ENCODE assay signal across 1 cellular context in the genomic region with DNA sequence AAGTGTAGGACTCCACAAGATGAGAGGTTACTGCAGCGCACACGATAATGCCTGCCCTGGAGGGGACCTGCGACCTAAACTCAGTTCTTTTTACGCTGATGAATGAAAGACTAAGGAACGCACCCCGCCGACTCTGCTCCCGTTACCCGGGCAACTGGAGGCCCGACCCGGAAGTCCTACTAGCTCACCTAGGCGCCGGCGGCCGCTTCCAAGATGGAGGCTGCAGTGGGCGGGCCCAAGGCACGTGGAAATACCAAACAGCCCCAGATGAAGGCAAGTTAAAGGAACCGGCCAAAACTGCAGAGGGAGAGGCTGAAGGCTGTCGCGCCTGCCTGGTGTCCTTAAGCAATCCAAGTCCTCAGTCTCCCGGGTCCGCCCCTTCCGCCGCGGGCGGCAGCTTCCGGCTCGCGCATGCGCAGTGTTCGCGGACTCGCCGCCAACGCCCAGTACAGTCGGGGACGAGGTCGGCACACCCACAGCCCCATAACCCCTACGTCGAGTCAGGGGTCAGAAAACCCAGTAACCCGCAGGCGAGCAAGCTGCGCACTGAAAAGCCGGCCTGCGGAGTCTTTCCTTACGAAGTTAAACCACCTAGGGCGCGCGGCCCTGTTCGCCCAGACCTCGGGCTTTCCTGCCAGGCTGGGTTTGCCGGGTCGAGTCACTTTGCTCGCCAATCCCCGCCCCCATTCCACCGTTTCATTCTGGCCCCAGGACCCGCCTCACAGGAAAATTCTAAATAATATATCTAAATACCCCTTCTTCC.
TF ChIP-seq lines count a peak whose summit lies in the region.

A gene with protein sequence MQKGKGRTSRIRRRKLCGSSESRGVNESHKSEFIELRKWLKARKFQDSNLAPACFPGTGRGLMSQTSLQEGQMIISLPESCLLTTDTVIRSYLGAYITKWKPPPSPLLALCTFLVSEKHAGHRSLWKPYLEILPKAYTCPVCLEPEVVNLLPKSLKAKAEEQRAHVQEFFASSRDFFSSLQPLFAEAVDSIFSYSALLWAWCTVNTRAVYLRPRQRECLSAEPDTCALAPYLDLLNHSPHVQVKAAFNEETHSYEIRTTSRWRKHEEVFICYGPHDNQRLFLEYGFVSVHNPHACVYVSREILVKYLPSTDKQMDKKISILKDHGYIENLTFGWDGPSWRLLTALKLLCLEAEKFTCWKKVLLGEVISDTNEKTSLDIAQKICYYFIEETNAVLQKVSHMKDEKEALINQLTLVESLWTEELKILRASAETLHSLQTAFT (minus strand): TSS at position 368 of the 763 bp plus-strand sequence. CDS start 1,638 bp downstream, outside the sequence.

TF ChIP-seq in H1, 55 proteins besides CTCF, POLR2A, EP300 and RAD21 (continues in another document):
- no peak for TF ChIP-seq POU5F1 (IDR thresholded peaks at IDR 0.05; ENCODE audit: low read depth, low read length)
- no peak for TF ChIP-seq SRF (IDR thresholded peaks at IDR 0.05; ENCODE audit: low read depth, low read length)
- TF ChIP-seq SP1 (IDR thresholded peaks at IDR 0.05; ENCODE audit: low read depth, low read length): peak; percentile 69
- no peak for TF ChIP-seq RXRA (IDR thresholded peaks at IDR 0.05; ENCODE audit: insufficient read depth, low read depth, low read length)
- TF ChIP-seq SAP30 (IDR thresholded peaks at IDR 0.05; ENCODE audit: insufficient read depth, insufficient replicate concordance, low read length): peak; percentile 96
- no peak for TF ChIP-seq ZNF274 (IDR thresholded peaks at IDR 0.05; ENCODE audit: borderline replicate concordance, extremely low read depth, low read length)
- TF ChIP-seq CHD1 (IDR thresholded peaks at IDR 0.05; ENCODE audit: low read depth, low read length): no peak
- peak; percentile 82 for TF ChIP-seq POLR2AphosphoS5 (IDR thresholded peaks at IDR 0.05; ENCODE audit: low read depth, low read length)
- TF ChIP-seq, protein P1, sequence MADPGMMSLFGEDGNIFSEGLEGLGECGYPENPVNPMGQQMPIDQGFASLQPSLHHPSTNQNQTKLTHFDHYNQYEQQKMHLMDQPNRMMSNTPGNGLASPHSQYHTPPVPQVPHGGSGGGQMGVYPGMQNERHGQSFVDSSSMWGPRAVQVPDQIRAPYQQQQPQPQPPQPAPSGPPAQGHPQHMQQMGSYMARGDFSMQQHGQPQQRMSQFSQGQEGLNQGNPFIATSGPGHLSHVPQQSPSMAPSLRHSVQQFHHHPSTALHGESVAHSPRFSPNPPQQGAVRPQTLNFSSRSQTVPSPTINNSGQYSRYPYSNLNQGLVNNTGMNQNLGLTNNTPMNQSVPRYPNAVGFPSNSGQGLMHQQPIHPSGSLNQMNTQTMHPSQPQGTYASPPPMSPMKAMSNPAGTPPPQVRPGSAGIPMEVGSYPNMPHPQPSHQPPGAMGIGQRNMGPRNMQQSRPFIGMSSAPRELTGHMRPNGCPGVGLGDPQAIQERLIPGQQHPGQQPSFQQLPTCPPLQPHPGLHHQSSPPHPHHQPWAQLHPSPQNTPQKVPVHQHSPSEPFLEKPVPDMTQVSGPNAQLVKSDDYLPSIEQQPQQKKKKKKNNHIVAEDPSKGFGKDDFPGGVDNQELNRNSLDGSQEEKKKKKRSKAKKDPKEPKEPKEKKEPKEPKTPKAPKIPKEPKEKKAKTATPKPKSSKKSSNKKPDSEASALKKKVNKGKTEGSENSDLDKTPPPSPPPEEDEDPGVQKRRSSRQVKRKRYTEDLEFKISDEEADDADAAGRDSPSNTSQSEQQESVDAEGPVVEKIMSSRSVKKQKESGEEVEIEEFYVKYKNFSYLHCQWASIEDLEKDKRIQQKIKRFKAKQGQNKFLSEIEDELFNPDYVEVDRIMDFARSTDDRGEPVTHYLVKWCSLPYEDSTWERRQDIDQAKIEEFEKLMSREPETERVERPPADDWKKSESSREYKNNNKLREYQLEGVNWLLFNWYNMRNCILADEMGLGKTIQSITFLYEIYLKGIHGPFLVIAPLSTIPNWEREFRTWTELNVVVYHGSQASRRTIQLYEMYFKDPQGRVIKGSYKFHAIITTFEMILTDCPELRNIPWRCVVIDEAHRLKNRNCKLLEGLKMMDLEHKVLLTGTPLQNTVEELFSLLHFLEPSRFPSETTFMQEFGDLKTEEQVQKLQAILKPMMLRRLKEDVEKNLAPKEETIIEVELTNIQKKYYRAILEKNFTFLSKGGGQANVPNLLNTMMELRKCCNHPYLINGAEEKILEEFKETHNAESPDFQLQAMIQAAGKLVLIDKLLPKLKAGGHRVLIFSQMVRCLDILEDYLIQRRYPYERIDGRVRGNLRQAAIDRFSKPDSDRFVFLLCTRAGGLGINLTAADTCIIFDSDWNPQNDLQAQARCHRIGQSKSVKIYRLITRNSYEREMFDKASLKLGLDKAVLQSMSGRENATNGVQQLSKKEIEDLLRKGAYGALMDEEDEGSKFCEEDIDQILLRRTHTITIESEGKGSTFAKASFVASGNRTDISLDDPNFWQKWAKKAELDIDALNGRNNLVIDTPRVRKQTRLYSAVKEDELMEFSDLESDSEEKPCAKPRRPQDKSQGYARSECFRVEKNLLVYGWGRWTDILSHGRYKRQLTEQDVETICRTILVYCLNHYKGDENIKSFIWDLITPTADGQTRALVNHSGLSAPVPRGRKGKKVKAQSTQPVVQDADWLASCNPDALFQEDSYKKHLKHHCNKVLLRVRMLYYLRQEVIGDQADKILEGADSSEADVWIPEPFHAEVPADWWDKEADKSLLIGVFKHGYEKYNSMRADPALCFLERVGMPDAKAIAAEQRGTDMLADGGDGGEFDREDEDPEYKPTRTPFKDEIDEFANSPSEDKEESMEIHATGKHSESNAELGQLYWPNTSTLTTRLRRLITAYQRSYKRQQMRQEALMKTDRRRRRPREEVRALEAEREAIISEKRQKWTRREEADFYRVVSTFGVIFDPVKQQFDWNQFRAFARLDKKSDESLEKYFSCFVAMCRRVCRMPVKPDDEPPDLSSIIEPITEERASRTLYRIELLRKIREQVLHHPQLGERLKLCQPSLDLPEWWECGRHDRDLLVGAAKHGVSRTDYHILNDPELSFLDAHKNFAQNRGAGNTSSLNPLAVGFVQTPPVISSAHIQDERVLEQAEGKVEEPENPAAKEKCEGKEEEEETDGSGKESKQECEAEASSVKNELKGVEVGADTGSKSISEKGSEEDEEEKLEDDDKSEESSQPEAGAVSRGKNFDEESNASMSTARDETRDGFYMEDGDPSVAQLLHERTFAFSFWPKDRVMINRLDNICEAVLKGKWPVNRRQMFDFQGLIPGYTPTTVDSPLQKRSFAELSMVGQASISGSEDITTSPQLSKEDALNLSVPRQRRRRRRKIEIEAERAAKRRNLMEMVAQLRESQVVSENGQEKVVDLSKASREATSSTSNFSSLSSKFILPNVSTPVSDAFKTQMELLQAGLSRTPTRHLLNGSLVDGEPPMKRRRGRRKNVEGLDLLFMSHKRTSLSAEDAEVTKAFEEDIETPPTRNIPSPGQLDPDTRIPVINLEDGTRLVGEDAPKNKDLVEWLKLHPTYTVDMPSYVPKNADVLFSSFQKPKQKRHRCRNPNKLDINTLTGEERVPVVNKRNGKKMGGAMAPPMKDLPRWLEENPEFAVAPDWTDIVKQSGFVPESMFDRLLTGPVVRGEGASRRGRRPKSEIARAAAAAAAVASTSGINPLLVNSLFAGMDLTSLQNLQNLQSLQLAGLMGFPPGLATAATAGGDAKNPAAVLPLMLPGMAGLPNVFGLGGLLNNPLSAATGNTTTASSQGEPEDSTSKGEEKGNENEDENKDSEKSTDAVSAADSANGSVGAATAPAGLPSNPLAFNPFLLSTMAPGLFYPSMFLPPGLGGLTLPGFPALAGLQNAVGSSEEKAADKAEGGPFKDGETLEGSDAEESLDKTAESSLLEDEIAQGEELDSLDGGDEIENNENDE (IDR thresholded peaks at IDR 0.05; ENCODE audit: insufficient replicate concordance, low read length): no peak
- no peak for TF ChIP-seq SP2 (IDR thresholded peaks at IDR 0.05; ENCODE audit: low read length)
- no peak for TF ChIP-seq CTBP2 (IDR thresholded peaks at IDR 0.05; ENCODE audit: borderline replicate concordance, insufficient read depth, insufficient read length, low read length)
- TF ChIP-seq CBX8 (IDR thresholded peaks at IDR 0.05; ENCODE audit: borderline replicate concordance, low read depth, low read length): no peak
- peak; percentile 88; the same call in 1 of the 2 replicates for TF ChIP-seq SP4 (IDR thresholded peaks at IDR 0.05; ENCODE audit: low read length)
- peak; percentile 94 for TF ChIP-seq YY1 (IDR thresholded peaks at IDR 0.05; ENCODE audit: low read depth, low read length)
- no peak for TF ChIP-seq CBX5 (IDR thresholded peaks at IDR 0.05; ENCODE audit: low read depth, low read length)
- TF ChIP-seq ASH2L (IDR thresholded peaks at IDR 0.05; ENCODE audit: low read length): peak; percentile 93
- no peak for TF ChIP-seq BRCA1 (IDR thresholded peaks at IDR 0.05; ENCODE audit: low read depth, low read length)
- TF ChIP-seq, protein P2, sequence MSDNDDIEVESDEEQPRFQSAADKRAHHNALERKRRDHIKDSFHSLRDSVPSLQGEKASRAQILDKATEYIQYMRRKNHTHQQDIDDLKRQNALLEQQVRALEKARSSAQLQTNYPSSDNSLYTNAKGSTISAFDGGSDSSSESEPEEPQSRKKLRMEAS (IDR thresholded peaks at IDR 0.05): peak; percentile 87
- no peak for TF ChIP-seq BCL11A (IDR thresholded peaks at IDR 0.05; ENCODE audit: low read depth in 2 of 2, low read length in 2 of 2)
- TF ChIP-seq CEBPB (IDR thresholded peaks at IDR 0.05; ENCODE audit: low read depth, low read length): peak; percentile 78
- no peak for TF ChIP-seq NANOG (IDR thresholded peaks at IDR 0.05; ENCODE audit: insufficient read depth, low read depth, low read length, poor library complexity, severe bottlenecking)
- peak; percentile 82 for TF ChIP-seq TAF1 (IDR thresholded peaks at IDR 0.05; ENCODE audit: low read depth, low read length)
- TF ChIP-seq, protein P3, sequence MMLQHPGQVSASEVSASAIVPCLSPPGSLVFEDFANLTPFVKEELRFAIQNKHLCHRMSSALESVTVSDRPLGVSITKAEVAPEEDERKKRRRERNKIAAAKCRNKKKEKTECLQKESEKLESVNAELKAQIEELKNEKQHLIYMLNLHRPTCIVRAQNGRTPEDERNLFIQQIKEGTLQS (IDR thresholded peaks at IDR 0.05; ENCODE audit: insufficient read depth, low read depth, low read length): no peak
- TF ChIP-seq FOSL1 (IDR thresholded peaks at IDR 0.05; ENCODE audit: insufficient read depth, low read depth, low read length): no peak
- no peak for TF ChIP-seq MAFK (IDR thresholded peaks at IDR 0.05; ENCODE audit: low read depth, low read length)
- TF ChIP-seq EZH2 (IDR thresholded peaks at IDR 0.05; ENCODE audit: low read depth, low read length, severe bottlenecking): no peak
- TF ChIP-seq HDAC6 (IDR thresholded peaks at IDR 0.05; ENCODE audit: low read depth, low read length): no peak
- TF ChIP-seq CREB1 (IDR thresholded peaks at IDR 0.05): 0 out of 2 replicates have a peak, but pooled peaks have one; percentile 13
- TF ChIP-seq TCF12 (IDR thresholded peaks at IDR 0.05; ENCODE audit: low read depth, low read length): no peak
- peak; percentile 81 for TF ChIP-seq TBP (IDR thresholded peaks at IDR 0.05; ENCODE audit: low read depth, low read length)
- TF ChIP-seq CHD2 (IDR thresholded peaks at IDR 0.05; ENCODE audit: low read length): no peak
- TF ChIP-seq SUZ12 (IDR thresholded peaks at IDR 0.05; ENCODE audit: low read length): no peak
- TF ChIP-seq RFX5 (IDR thresholded peaks at IDR 0.05; ENCODE audit: borderline replicate concordance, low read depth, low read length): no peak
- TF ChIP-seq GABPA (IDR thresholded peaks at IDR 0.05; ENCODE audit: borderline replicate concordance, insufficient read depth, low read length): no peak
- TF ChIP-seq GTF2F1 (IDR thresholded peaks at IDR 0.05; ENCODE audit: borderline replicate concordance, low read depth, low read length): 0 out of 2 replicates have a peak, but pooled peaks have one; percentile 17
- TF ChIP-seq SIN3A (conservative IDR thresholded peaks at IDR 0.05 in 1 of 2, IDR thresholded peaks at IDR 0.05 in 1 of 2; ENCODE audit: low read depth in 1 of 2, low read length in 2 of 2): peak; percentile 85 to 94; a peak in 3 of 4 replicates
- TF ChIP-seq JUND (IDR thresholded peaks at IDR 0.05; ENCODE audit: low read length): no peak
- TF ChIP-seq NRF1 (IDR thresholded peaks at IDR 0.05; ENCODE audit: low read depth, low read length): peak; percentile 95
- no peak for TF ChIP-seq JUN (IDR thresholded peaks at IDR 0.05; ENCODE audit: low read depth, low read length)
- TF ChIP-seq KDM5A (IDR thresholded peaks at IDR 0.05; ENCODE audit: low read length): no peak
- TF ChIP-seq SIX5 (IDR thresholded peaks at IDR 0.05; ENCODE audit: low read depth, low read length): no peak
- TF ChIP-seq, protein P4, sequence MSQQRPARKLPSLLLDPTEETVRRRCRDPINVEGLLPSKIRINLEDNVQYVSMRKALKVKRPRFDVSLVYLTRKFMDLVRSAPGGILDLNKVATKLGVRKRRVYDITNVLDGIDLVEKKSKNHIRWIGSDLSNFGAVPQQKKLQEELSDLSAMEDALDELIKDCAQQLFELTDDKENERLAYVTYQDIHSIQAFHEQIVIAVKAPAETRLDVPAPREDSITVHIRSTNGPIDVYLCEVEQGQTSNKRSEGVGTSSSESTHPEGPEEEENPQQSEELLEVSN (IDR thresholded peaks at IDR 0.05): peak; percentile 76; the same call in 1 of the 2 replicates
- TF ChIP-seq PHF8 (conservative IDR thresholded peaks at IDR 0.05; ENCODE audit: low read depth, low read length): peak; percentile 55
- peak; percentile 50 to 92; a peak in 1 of 4 replicates for TF ChIP-seq HDAC2 (IDR thresholded peaks at IDR 0.05; ENCODE audit: borderline replicate concordance in 1 of 2, low read depth in 2 of 2, low read length in 2 of 2)
- TF ChIP-seq EGR1 (IDR thresholded peaks at IDR 0.05; ENCODE audit: borderline replicate concordance, low read depth, low read length): no peak
- no peak for TF ChIP-seq SIRT6 (IDR thresholded peaks at IDR 0.05; ENCODE audit: low read length)
- peak; percentile 54 for TF ChIP-seq TAF7 (optimal IDR thresholded peaks at IDR 0.05; ENCODE audit: borderline replicate concordance, low read depth, low read length)
- TF ChIP-seq, protein P5, sequence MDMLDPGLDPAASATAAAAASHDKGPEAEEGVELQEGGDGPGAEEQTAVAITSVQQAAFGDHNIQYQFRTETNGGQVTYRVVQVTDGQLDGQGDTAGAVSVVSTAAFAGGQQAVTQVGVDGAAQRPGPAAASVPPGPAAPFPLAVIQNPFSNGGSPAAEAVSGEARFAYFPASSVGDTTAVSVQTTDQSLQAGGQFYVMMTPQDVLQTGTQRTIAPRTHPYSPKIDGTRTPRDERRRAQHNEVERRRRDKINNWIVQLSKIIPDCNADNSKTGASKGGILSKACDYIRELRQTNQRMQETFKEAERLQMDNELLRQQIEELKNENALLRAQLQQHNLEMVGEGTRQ (IDR thresholded peaks at IDR 0.05; ENCODE audit: low read length): no peak
- TF ChIP-seq BACH1 (IDR thresholded peaks at IDR 0.05; ENCODE audit: low read length): no peak
- TF ChIP-seq, protein P6, sequence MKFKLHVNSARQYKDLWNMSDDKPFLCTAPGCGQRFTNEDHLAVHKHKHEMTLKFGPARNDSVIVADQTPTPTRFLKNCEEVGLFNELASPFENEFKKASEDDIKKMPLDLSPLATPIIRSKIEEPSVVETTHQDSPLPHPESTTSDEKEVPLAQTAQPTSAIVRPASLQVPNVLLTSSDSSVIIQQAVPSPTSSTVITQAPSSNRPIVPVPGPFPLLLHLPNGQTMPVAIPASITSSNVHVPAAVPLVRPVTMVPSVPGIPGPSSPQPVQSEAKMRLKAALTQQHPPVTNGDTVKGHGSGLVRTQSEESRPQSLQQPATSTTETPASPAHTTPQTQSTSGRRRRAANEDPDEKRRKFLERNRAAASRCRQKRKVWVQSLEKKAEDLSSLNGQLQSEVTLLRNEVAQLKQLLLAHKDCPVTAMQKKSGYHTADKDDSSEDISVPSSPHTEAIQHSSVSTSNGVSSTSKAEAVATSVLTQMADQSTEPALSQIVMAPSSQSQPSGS (IDR thresholded peaks at IDR 0.05; ENCODE audit: low read length): no peak
- TF ChIP-seq KDM4A (IDR thresholded peaks at IDR 0.05; ENCODE audit: low read depth, low read length, severe bottlenecking): peak; percentile 85
